In genomic region chr1:31373897-31374486, GRCh38 we compare ENCODE assay signal across 10 cellular contexts. TPM values are rescaled to one million over a fixed set of nuclear protein-coding genes. Genes with fewer than 3 reads are reported as not detected.
DNase-seq lines count a peak whose midpoint lies in the region; ATAC-seq and TF ChIP-seq lines count a peak whose summit lies in the region.
"Had no signal": no experiment of that assay in that cellular context is flagged by ENCODE, and none has a peak within 500 bp of the region (broad histone marks: within the 10 kb centered on the region; RNA-seq: fewer than 3 reads in every experiment).

No MANE protein-coding gene starts in this region.

- peak; percentile 24 for ATAC-seq in activated CD8-positive, alpha-beta memory T cell treated with anti-CD3 and anti-CD28 coated beads, Interleukin-2, amount 10 ng/mL, durations not matched to agents 7 days and 5 days
- ATAC-seq in lower lobe of right lung: no peak

- H3K27ac ChIP-seq in lower lobe of right lung: peak overlapping the region; percentile 75
- peak overlapping the region; percentile 90 to 94 for H3K27ac ChIP-seq in testis
- no peak overlapping the region for H3K27ac ChIP-seq in brain microvascular endothelial cell
- H3K27ac ChIP-seq: C4-2B had no signal

- peak overlapping the region; percentile 49 for H3K4me3 ChIP-seq in lower lobe of right lung
- H3K4me3 ChIP-seq in testis: peak overlapping the region in 1 of 2 donors; percentile 63
- no peak overlapping the region for H3K4me3 ChIP-seq in brain microvascular endothelial cell (ENCODE audit: low read depth, low read length)

- H3K4me1 ChIP-seq in lower lobe of right lung (peaks cover 34% of the 10 kb centered on the region), testis (peaks cover 64% of the 10 kb centered on the region)

- peaks cover 14% of the 10 kb centered on the region for H3K4me1 Mint-ChIP-seq in activated CD8-positive, alpha-beta memory T cell treated with anti-CD3 and anti-CD28 coated beads, Interleukin-2, amount 10 ng/mL, durations not matched to agents 7 days and 5 days
- peaks cover 15% of the 10 kb centered on the region for H3K4me1 Mint-ChIP-seq in activated naive CD4-positive, alpha-beta T cell treated with anti-CD3 and anti-CD28 coated beads, Interleukin-2, amount 50 U/mL, for 24 hours

- no peak for TF ChIP-seq POLR2A in testis (IDR thresholded peaks at IDR 0.05)

- H3K36me3 ChIP-seq in lower lobe of right lung (no peaks in the 10 kb centered on the region), testis (ENCODE audit: low read depth, missing control alignments) (no peaks in the 10 kb centered on the region), brain microvascular endothelial cell (replicated peaks) (no peaks in the 10 kb centered on the region)

- peak overlapping the region; percentile 56 for H3K4me3 Mint-ChIP-seq in activated CD8-positive, alpha-beta memory T cell treated with anti-CD3 and anti-CD28 coated beads, Interleukin-2, amount 10 ng/mL, durations not matched to agents 7 days and 5 days
- H3K4me3 Mint-ChIP-seq in activated naive CD4-positive, alpha-beta T cell treated with anti-CD3 and anti-CD28 coated beads, Interleukin-2, amount 50 U/mL, for 24 hours: peak overlapping the region; percentile 81

- in situ Hi-C loops in brain microvascular endothelial cell (cut with HindIII; ENCODE audit: low pct_ligation_motif_present, low sequenced_read_pairs): no loop called here

- H3K27me3 ChIP-seq in lower lobe of right lung (ENCODE audit: low read depth) (no peaks in the 10 kb centered on the region), testis (no peaks in the 10 kb centered on the region), brain microvascular endothelial cell (replicated peaks) (no peaks in the 10 kb centered on the region)

- no peaks in the 10 kb centered on the region for H3K36me3 Mint-ChIP-seq in activated CD8-positive, alpha-beta memory T cell treated with anti-CD3 and anti-CD28 coated beads, Interleukin-2, amount 10 ng/mL, durations not matched to agents 7 days and 5 days
- no peaks in the 10 kb centered on the region for H3K36me3 Mint-ChIP-seq in activated naive CD4-positive, alpha-beta T cell treated with anti-CD3 and anti-CD28 coated beads, Interleukin-2, amount 50 U/mL, for 24 hours

- H3K27ac Mint-ChIP-seq in activated CD8-positive, alpha-beta memory T cell treated with anti-CD3 and anti-CD28 coated beads, Interleukin-2, amount 10 ng/mL, durations not matched to agents 7 days and 5 days: no peak overlapping the region
- H3K27ac Mint-ChIP-seq in activated naive CD4-positive, alpha-beta T cell treated with anti-CD3 and anti-CD28 coated beads, Interleukin-2, amount 50 U/mL, for 24 hours: peak overlapping the region; percentile 3

- H3K9me3 ChIP-seq in lower lobe of right lung: no peaks in the 10 kb centered on the region
- no peaks in the 10 kb centered on the region for H3K9me3 ChIP-seq in testis

- 15 to 17% methylated on average over 11 of the region's 11 CpGs for WGBS in testis, 2 donors

- CTCF ChIA-PET in activated CD8-positive, alpha-beta memory T cell treated with anti-CD3 and anti-CD28 coated beads, Interleukin-2, amount 10 ng/mL, durations not matched to agents 7 days and 5 days (lab: Charles Lee): interaction anchor here (1.0 to 3.2 kb wide), 3 partner anchors 10 to 48 kb away, joined by 4 to 24 read pairs (median 4); no protein-coding TSS in a partner anchor

- intact Hi-C loops in lower lobe of right lung (cut with DNase I): no loop called here
- intact Hi-C loops in testis (cut with DNase I; ENCODE audit: low total_unique reads): no loop called here

- TF ChIP-seq CTCF in lower lobe of right lung (IDR thresholded peaks at IDR 0.05): no peak
- no peak for TF ChIP-seq CTCF in testis (IDR thresholded peaks at IDR 0.05)
- TF ChIP-seq CTCF in brain microvascular endothelial cell (IDR thresholded peaks at IDR 0.05; ENCODE audit: low read depth, low read length, missing control alignments): no peak

- no peak for DNase-seq in activated CD8-positive, alpha-beta memory T cell treated with anti-CD3 and anti-CD28 coated beads, Interleukin-2, amount 10 ng/mL, durations not matched to agents 7 days and 5 days
- no peak for DNase-seq in activated CD8-positive, alpha-beta memory T cell treated with anti-CD3 and anti-CD28 coated beads, Interleukin-2, amount 50 U/mL, for 48 hours
- DNase-seq in lower lobe of right lung (no peak), testis (no peak), brain microvascular endothelial cell (no peak), UCSD-AML1 (lab: John Stamatoyannopoulos, UW; ENCODE audit: unreplicated experiment) (no peak)
- DNase-seq in stimulated activated CD4-positive, alpha-beta T cell treated with anti-CD3 and anti-CD28 coated beads, Interleukin-4, amount 100 ng/mL, for 1 hour: no peak
- DNase-seq: activated effector memory CD4-positive, alpha-beta T cell treated with anti-CD3 and anti-CD28 coated beads, Interleukin-2, amount 50 U/mL, for 16 hours had no signal

- no peaks in the 10 kb centered on the region for H3K9me3 Mint-ChIP-seq in activated CD8-positive, alpha-beta memory T cell treated with anti-CD3 and anti-CD28 coated beads, Interleukin-2, amount 10 ng/mL, durations not matched to agents 7 days and 5 days (ENCODE audit: low read depth)
- H3K9me3 Mint-ChIP-seq in activated naive CD4-positive, alpha-beta T cell treated with anti-CD3 and anti-CD28 coated beads, Interleukin-2, amount 50 U/mL, for 24 hours: no peaks in the 10 kb centered on the region

- peaks cover 2% of the 10 kb centered on the region for H3K27me3 Mint-ChIP-seq in activated CD8-positive, alpha-beta memory T cell treated with anti-CD3 and anti-CD28 coated beads, Interleukin-2, amount 10 ng/mL, durations not matched to agents 7 days and 5 days
- H3K27me3 Mint-ChIP-seq in activated naive CD4-positive, alpha-beta T cell treated with anti-CD3 and anti-CD28 coated beads, Interleukin-2, amount 50 U/mL, for 24 hours: no peaks in the 10 kb centered on the region

RNA-seq across cellular contexts. Expression of gene FABP3, which starts 1.1 kb away (rescaled TPM):
- not detected for total RNA-seq in activated CD8-positive, alpha-beta memory T cell treated with anti-CD3 and anti-CD28 coated beads, Interleukin-2, amount 10 ng/mL, durations not matched to agents 7 days and 5 days
- total RNA-seq in lower lobe of right lung (24.5 TPM), testis (10 to 100 TPM; 28.3 to 34.3 TPM)
- polyA plus RNA-seq in testis (ENCODE audit: insufficient read depth, low read depth, low replicate concordance): 67.5 TPM

RNA-seq across cellular contexts. Expression of gene SERINC2, which starts 39.0 kb away (rescaled TPM):
- total RNA-seq in activated CD8-positive, alpha-beta memory T cell treated with anti-CD3 and anti-CD28 coated beads, Interleukin-2, amount 10 ng/mL, durations not matched to agents 7 days and 5 days: under 1 TPM in 1 of 2 experiments, not detected in 1; 0.32 TPM
- total RNA-seq in lower lobe of right lung (32.3 TPM), testis (10 to 100 TPM; 10.8 to 21.7 TPM)
- 9.5 TPM for polyA plus RNA-seq in testis (ENCODE audit: insufficient read depth, low read depth, low replicate concordance)

Comparison
In these comparisons a context has a peak if more than half of its experiments do, and no peak if none do; other contexts are left out.
1. RNA of gene FABP3, which starts 1.1 kb away (total RNA-seq): 28.3 to 34.3 TPM in testis and 24.5 TPM in lower lobe of right lung (single experiment); not detected in activated CD8-positive, alpha-beta memory T cell treated with anti-CD3 and anti-CD28 coated beads, Interleukin-2, amount 10 ng/mL, durations not matched to agents 7 days and 5 days; every median in the first group is over 10 times any median in the second.
2. RNA of gene SERINC2, which starts 39.0 kb away (total RNA-seq): 32.3 TPM in lower lobe of right lung (single experiment) and 10.8 to 21.7 TPM in testis; 0.32 TPM in activated CD8-positive, alpha-beta memory T cell treated with anti-CD3 and anti-CD28 coated beads, Interleukin-2, amount 10 ng/mL, durations not matched to agents 7 days and 5 days; every median in the first group is over 4 times any median in the second.